Comparison of ENCODE assay signal across 11 cellular contexts in the genomic region with DNA sequence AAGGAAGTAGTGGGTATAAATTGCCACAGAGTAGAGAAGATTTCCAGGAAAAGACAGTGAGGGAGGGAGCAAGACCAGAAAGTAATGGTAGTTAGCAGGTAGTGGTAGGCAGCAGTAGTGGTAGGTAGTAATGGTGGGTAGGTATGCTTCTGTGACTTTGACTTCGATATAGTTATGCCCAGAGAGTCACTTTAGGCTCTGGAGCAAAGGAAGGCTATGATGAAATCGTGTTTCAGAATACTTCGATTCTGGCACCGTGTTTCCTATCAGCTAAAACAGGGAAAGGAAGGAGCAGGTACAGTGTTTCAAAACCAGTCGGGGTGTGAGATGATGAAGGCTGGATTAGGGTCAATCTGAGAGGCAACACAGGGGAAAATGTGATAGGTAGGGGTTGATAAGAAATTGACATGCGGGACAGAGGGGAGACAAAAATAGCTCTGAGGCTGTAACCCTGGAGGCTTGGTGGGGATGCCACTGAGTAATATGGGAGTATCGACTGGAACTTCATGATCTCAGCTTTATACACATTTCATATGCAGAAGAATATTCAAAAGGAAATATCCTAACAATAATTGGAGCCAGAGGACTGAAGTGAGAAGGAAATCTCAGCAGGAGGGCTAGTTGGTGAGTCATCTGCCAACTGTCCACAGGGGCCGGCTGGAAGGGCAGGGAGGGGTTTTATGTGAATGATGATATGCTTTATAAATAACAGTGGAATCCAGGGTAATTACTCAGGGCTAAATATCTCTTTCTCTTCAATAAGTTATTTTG. TPM values are rescaled to one million over a fixed set of nuclear protein-coding genes. Genes with fewer than 3 reads are reported as not detected.
DNase-seq lines count a peak whose midpoint lies in the region; ATAC-seq and TF ChIP-seq lines count a peak whose summit lies in the region.
"Had no signal": no experiment of that assay in that cellular context is flagged by ENCODE, and none has a peak within 500 bp of the region (broad histone marks: within the 10 kb centered on the region; RNA-seq: fewer than 3 reads in every experiment).

No MANE protein-coding gene starts in this region.

- H3K27ac ChIP-seq in ACC112 (ENCODE audit: low read depth, low read length) (peak overlapping the region; percentile 83), right atrium auricular region (peak overlapping the region; percentile 65 to 66)
- H3K27ac ChIP-seq: lower lobe of right lung had no signal

- H3K36me3 ChIP-seq in ACC112 (ENCODE audit: insufficient read depth, low read length): no peaks in the 10 kb centered on the region
- no peaks in the 10 kb centered on the region for H3K36me3 ChIP-seq in adipocyte (ENCODE audit: control insufficient read depth, insufficient read depth, low read length, severe bottlenecking)
- H3K36me3 ChIP-seq in right atrium auricular region: no peaks in the 10 kb centered on the region
- H3K36me3 ChIP-seq: lower lobe of right lung had no signal

- H2AFZ ChIP-seq in ACC112 (ENCODE audit: low read length, unreplicated experiment): peak overlapping the region; percentile 10

- H3K9me3 ChIP-seq in adipocyte (ENCODE audit: control insufficient read depth, low read length): no peaks in the 10 kb centered on the region
- H3K9me3 ChIP-seq in right atrium auricular region: no peaks in the 10 kb centered on the region
- H3K9me3 ChIP-seq: lower lobe of right lung had no signal

- H3K4me1 ChIP-seq in ACC112 (ENCODE audit: control insufficient read depth, insufficient read depth, low read length, unreplicated experiment) (peaks cover 23% of the 10 kb centered on the region), adipocyte (ENCODE audit: control insufficient read depth, insufficient read depth, low read length) (peaks cover 21% of the 10 kb centered on the region), right atrium auricular region (no peaks in the 10 kb centered on the region)
- H3K4me1 ChIP-seq: lower lobe of right lung had no signal

- DNase-seq in HS-27A (ENCODE audit: low read depth): peak; percentile 91
- peak; percentile 90 for DNase-seq in adipocyte (ENCODE audit: low read depth)
- DNase-seq in right atrium auricular region (ENCODE audit: low spot score): no peak
- no peak for DNase-seq in NCI-H526 (lab: John Stamatoyannopoulos, UW)
- no peak for DNase-seq in stimulated activated CD4-positive, alpha-beta T cell treated with anti-CD3 and anti-CD28 coated beads, Interleukin-12 subunit alpha, Interleukin-12 subunit beta, amount 100 ng/mL, for 4 hours
- DNase-seq in NK-92 treated with Interleukin-12 subunit alpha and Interleukin-12 subunit beta, amount 100 ng/mL, for 24 hours (lab: John Stamatoyannopoulos, UW): no peak
- DNase-seq: aorta, DMS79, lower lobe of right lung had no signal

- no peak for ATAC-seq in HG03442 (IDR thresholded peaks at IDR 0.05; ENCODE audit: unreplicated experiment)

- no peak overlapping the region for H3K9ac ChIP-seq in adipocyte (ENCODE audit: low read length)

- H3K4me3 ChIP-seq in ACC112 (ENCODE audit: low read depth, low read length) (peak overlapping the region; percentile 25; the same call in 1 of the 2 replicates), adipocyte (ENCODE audit: low read length) (peak overlapping the region; percentile 38), right atrium auricular region (peak overlapping the region in 1 of 2 donors; percentile 36)
- H3K4me3 ChIP-seq: lower lobe of right lung had no signal

- H3K27me3 ChIP-seq in ACC112 (ENCODE audit: insufficient read depth, low read length) (no peaks in the 10 kb centered on the region), adipocyte (replicated peaks; ENCODE audit: control insufficient read depth, insufficient read depth, low read length) (no peaks in the 10 kb centered on the region), right atrium auricular region (no peaks in the 10 kb centered on the region)

- TF ChIP-seq CTCF in right atrium auricular region (IDR thresholded peaks at IDR 0.05): no peak

- no peaks in the 10 kb centered on the region for H3K79me2 ChIP-seq in ACC112 (ENCODE audit: control insufficient read depth, insufficient read depth, low read length, unreplicated experiment)

RNA-seq across cellular contexts. Expression of gene TRIM45, which starts 25.2 kb away (rescaled TPM):
- total RNA-seq in right atrium auricular region: 10 to 100 TPM in 1 of 2 donors, 1 to 10 TPM in 1; 4.8 to 10.9 TPM

Comparison
In these comparisons a context has a peak if more than half of its experiments do, and no peak if none do; other contexts are left out.
1. DNase-seq: peak in HS-27A (single experiment) and adipocyte (single experiment); none in right atrium auricular region (single experiment), NCI-H526 (0 of 2), stimulated activated CD4-positive, alpha-beta T cell treated with anti-CD3 and anti-CD28 coated beads, Interleukin-12 subunit alpha, Interleukin-12 subunit beta, amount 100 ng/mL, for 4 hours (single experiment) and NK-92 treated with Interleukin-12 subunit alpha and Interleukin-12 subunit beta, amount 100 ng/mL, for 24 hours (single experiment).